ENCODE assay signal across 20 cellular contexts in genomic region chr22:19440411-19441195, GRCh38. TPM values are rescaled to one million over a fixed set of nuclear protein-coding genes. Genes with fewer than 3 reads are reported as not detected.
A peak's percentile ranks its signal among the peaks of the same experiment; 100 is the strongest.
DNase-seq lines count a peak whose midpoint lies in the region; ATAC-seq and TF ChIP-seq lines count a peak whose summit lies in the region.
"Had no signal": no experiment of that assay in that cellular context is flagged by ENCODE, and none has a peak within 500 bp of the region (broad histone marks: within the 10 kb centered on the region; RNA-seq: fewer than 3 reads in every experiment).

No MANE protein-coding gene starts in this region.

- H3K4me3 Mint-ChIP-seq in glutamatergic neuron (ENCODE audit: unreplicated experiment) = peak overlapping the region; percentile 15
- H3K4me3 Mint-ChIP-seq: T-helper 2 cell treated with Interferon-gamma antibody and Interleukin-4, amounts not matched to agents 5 μg/mL and 100 μg/mL, for 36 hours had no signal

- H3K27me3 ChIP-seq in right atrium auricular region = no peaks in the 10 kb centered on the region
- H3K27me3 ChIP-seq: SJCRH30 had no signal

- H3K9me3 Mint-ChIP-seq in glutamatergic neuron (ENCODE audit: unreplicated experiment) = no peaks in the 10 kb centered on the region
- H3K9me3 Mint-ChIP-seq: T-helper 2 cell treated with Interferon-gamma antibody and Interleukin-4, amounts not matched to agents 5 μg/mL and 100 μg/mL, for 36 hours had no signal

- H3K36me3 Mint-ChIP-seq in glutamatergic neuron (ENCODE audit: unreplicated experiment) = peaks cover 4% of the 10 kb centered on the region

- H3K4me1 Mint-ChIP-seq in glutamatergic neuron (ENCODE audit: low read depth, unreplicated experiment) = peaks cover 11% of the 10 kb centered on the region

- H3K27me3 Mint-ChIP-seq in glutamatergic neuron (ENCODE audit: unreplicated experiment) = no peaks in the 10 kb centered on the region

- H3K27ac ChIP-seq in right atrium auricular region = no peak overlapping the region
- H3K27ac ChIP-seq: SJCRH30, thoracic aorta had no signal

- H3K9me3 ChIP-seq in right atrium auricular region = no peaks in the 10 kb centered on the region
- H3K9me3 ChIP-seq: SJCRH30, thoracic aorta had no signal

- no peak for TF ChIP-seq CTCF in right atrium auricular region (IDR thresholded peaks at IDR 0.05)
- TF ChIP-seq CTCF in glutamatergic neuron (IDR thresholded peaks at IDR 0.05; ENCODE audit: partially characterized antibody, unreplicated experiment) = no peak

- H3K27ac Mint-ChIP-seq in glutamatergic neuron (ENCODE audit: unreplicated experiment) = no peak overlapping the region
- H3K27ac Mint-ChIP-seq: T-helper 2 cell treated with Interferon-gamma antibody and Interleukin-4, amounts not matched to agents 5 μg/mL and 100 μg/mL, for 36 hours had no signal

- intact Hi-C loops in left ventricle myocardium superior (cut with micrococcal nuclease) = no loop called here

- H3K4me1 ChIP-seq in right atrium auricular region = peaks cover 0 to 13% of the 10 kb centered on the region in 2 donors
- H3K4me1 ChIP-seq: SJCRH30 had no signal

- H3K36me3 ChIP-seq in right atrium auricular region = peaks cover 28% of the 10 kb centered on the region

- DNase-seq in left ventricle myocardium superior (no peak), right atrium auricular region (ENCODE audit: low spot score) (no peak), glutamatergic neuron (no peak), SW 1271 (lab: John Stamatoyannopoulos, UW) (no peak), DMS153 treated with DMSO at 0.1 percent for 48 hours (lab: John Stamatoyannopoulos, UW; ENCODE audit: unreplicated experiment) (no peak)
- DNase-seq: activated CD4-positive, CD25-positive, alpha-beta regulatory T cell treated with anti-CD3 and anti-CD28 coated beads, Interleukin-2, amount 50 U/mL, for 72 hours; activated T-cell treated with anti-CD3 and anti-CD28 coated beads, Interleukin-2, amount 50 U/mL, for 1 hour; anterior cingulate cortex; H7; hippocampal formation; kidney glomerular epithelial cell; NCI-H1105; NCI-H69; OCI-M1; SJCRH30; stimulated activated CD4-positive, alpha-beta T cell treated with anti-CD3 and anti-CD28 coated beads, Interleukin-4, amount 100 ng/mL, for 24 hours; stimulated activated CD8-positive, alpha-beta memory T cell treated with anti-CD3 and anti-CD28 coated beads, Interleukin-4, amount 100 ng/mL, for 48 hours had no signal

- ATAC-seq in left ventricle myocardium superior (peak; percentile 58), GM21737 (IDR thresholded peaks at IDR 0.05; ENCODE audit: unreplicated experiment) (no peak)

- no peak overlapping the region for H3K4me3 ChIP-seq in right atrium auricular region
- H3K4me3 ChIP-seq: SJCRH30, thoracic aorta had no signal

RNA-seq across cellular contexts. Expression of gene C22orf39, which starts 6.9 kb away (rescaled TPM):
- total RNA-seq in left ventricle myocardium superior = 68.6 TPM
- 10 to 100 TPM; 61.0 to 68.7 TPM for total RNA-seq in right atrium auricular region
- total RNA-seq in glutamatergic neuron (ENCODE audit: unreplicated experiment) = 47.7 TPM

RNA-seq across cellular contexts. Expression of gene MRPL40, which starts 8.3 kb away (rescaled TPM):
- 52.7 TPM for total RNA-seq in left ventricle myocardium superior
- total RNA-seq in right atrium auricular region = 10 to 100 TPM; 31.9 to 40.9 TPM
- total RNA-seq in glutamatergic neuron (ENCODE audit: unreplicated experiment) = 24.4 TPM

RNA-seq across cellular contexts. Expression of gene HIRA, which starts 9.1 kb away (rescaled TPM):
- total RNA-seq in left ventricle myocardium superior = 18.2 TPM
- total RNA-seq in right atrium auricular region = 10 to 100 TPM in 1 of 2 donors, 1 to 10 TPM in 1; 9.8 to 15.7 TPM
- total RNA-seq in glutamatergic neuron (ENCODE audit: unreplicated experiment) = 51.0 TPM

RNA-seq across cellular contexts. Expression of gene UFD1, which starts 38.4 kb away (rescaled TPM):
- 44.5 TPM for total RNA-seq in left ventricle myocardium superior
- 10 to 100 TPM; 22.7 to 33.8 TPM for total RNA-seq in right atrium auricular region
- total RNA-seq in glutamatergic neuron (ENCODE audit: unreplicated experiment) = 48.0 TPM

RNA-seq across cellular contexts. Expression of gene CDC45, which starts 39.1 kb away (rescaled TPM):
- total RNA-seq in left ventricle myocardium superior (0.67 TPM), right atrium auricular region (1 to 10 TPM in 1 of 2 donors, not detected in 1; 3.3 TPM), glutamatergic neuron (ENCODE audit: unreplicated experiment) (3.5 TPM)
